In genomic region chr1:92989936-92990582, GRCh38 we compare ENCODE assay signal across 1 cellular context.
TF ChIP-seq lines count a peak whose summit lies in the region.

No MANE protein-coding gene starts in this region.

TF ChIP-seq in WTC11, 78 proteins besides CTCF, POLR2A, EP300 and RAD21 (continued from another document):
- no peak for TF ChIP-seq USF2 (CRISPR knock-in tag; IDR thresholded peaks at IDR 0.05)
- TF ChIP-seq HMGXB4 (CRISPR knock-in tag; IDR thresholded peaks at IDR 0.05): no peak
- TF ChIP-seq MLX (CRISPR knock-in tag; IDR thresholded peaks at IDR 0.05): no peak
- TF ChIP-seq, protein P1, sequence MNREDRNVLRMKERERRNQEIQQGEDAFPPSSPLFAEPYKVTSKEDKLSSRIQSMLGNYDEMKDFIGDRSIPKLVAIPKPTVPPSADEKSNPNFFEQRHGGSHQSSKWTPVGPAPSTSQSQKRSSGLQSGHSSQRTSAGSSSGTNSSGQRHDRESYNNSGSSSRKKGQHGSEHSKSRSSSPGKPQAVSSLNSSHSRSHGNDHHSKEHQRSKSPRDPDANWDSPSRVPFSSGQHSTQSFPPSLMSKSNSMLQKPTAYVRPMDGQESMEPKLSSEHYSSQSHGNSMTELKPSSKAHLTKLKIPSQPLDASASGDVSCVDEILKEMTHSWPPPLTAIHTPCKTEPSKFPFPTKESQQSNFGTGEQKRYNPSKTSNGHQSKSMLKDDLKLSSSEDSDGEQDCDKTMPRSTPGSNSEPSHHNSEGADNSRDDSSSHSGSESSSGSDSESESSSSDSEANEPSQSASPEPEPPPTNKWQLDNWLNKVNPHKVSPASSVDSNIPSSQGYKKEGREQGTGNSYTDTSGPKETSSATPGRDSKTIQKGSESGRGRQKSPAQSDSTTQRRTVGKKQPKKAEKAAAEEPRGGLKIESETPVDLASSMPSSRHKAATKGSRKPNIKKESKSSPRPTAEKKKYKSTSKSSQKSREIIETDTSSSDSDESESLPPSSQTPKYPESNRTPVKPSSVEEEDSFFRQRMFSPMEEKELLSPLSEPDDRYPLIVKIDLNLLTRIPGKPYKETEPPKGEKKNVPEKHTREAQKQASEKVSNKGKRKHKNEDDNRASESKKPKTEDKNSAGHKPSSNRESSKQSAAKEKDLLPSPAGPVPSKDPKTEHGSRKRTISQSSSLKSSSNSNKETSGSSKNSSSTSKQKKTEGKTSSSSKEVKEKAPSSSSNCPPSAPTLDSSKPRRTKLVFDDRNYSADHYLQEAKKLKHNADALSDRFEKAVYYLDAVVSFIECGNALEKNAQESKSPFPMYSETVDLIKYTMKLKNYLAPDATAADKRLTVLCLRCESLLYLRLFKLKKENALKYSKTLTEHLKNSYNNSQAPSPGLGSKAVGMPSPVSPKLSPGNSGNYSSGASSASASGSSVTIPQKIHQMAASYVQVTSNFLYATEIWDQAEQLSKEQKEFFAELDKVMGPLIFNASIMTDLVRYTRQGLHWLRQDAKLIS (CRISPR knock-in tag; IDR thresholded peaks at IDR 0.05; ENCODE audit: borderline replicate concordance): no peak
- TF ChIP-seq SP1 (CRISPR knock-in tag; conservative IDR thresholded peaks at IDR 0.05): no peak
- TF ChIP-seq ZBTB43 (CRISPR knock-in tag; IDR thresholded peaks at IDR 0.05): no peak
- no peak for TF ChIP-seq FOXK1 (CRISPR knock-in tag; IDR thresholded peaks at IDR 0.05)
- no peak for TF ChIP-seq RELA (CRISPR knock-in tag; IDR thresholded peaks at IDR 0.05; ENCODE audit: borderline replicate concordance)
- TF ChIP-seq JAZF1 (CRISPR knock-in tag; IDR thresholded peaks at IDR 0.05): no peak
- TF ChIP-seq PRRX2 (CRISPR knock-in tag; IDR thresholded peaks at IDR 0.05): no peak
